ENCODE assay signal across 8 cellular contexts in the genomic region with DNA sequence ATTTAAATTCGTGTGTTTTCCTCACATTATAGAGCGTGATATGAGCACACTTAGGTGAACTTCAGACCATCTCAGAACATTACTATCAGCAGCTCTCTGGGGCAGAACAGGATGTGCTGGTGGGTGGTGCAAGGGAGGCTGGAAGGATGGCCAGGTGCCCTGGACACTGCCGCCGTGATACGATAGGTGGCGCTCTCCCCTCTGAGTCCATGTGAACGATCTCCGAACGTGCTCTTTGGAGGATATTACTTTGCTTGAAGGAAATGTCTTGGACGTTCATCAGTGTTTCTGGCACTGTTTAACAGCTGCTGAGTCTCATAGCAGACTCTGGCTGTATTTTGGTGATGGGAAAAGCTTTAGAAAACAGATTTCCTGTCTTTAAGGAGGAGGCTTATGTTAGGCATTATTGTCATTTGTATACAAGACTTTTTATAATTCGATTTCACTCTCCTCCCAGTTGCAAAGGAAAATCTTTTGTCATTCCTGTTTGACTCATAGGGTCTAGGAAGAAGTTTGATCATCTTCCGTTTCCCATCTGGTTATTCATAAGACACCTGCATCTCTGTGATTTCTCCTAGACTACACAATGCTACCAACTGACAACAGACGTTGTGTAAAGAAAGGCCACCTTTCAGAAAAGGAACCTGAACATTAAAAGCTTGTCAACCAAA.
A peak's percentile ranks its signal among the peaks of the same experiment; 100 is the strongest.
DNase-seq lines count a peak whose midpoint lies in the region; ATAC-seq and TF ChIP-seq lines count a peak whose summit lies in the region.

No MANE protein-coding gene starts in this region.

- H3K4me3 ChIP-seq in AG04450 (ENCODE audit: low read depth, low read length) = no peak overlapping the region
- no peak overlapping the region for H3K4me3 ChIP-seq in mesendoderm (ENCODE audit: low read length)

- no peak overlapping the region for H3K4ac ChIP-seq in mesendoderm (ENCODE audit: low read depth, low read length)

- H3K4me3 Mint-ChIP-seq in endothelial cell (ENCODE audit: unreplicated experiment) = no peak overlapping the region

- DNase-seq in AG04450 (ENCODE audit: low read depth, low spot score) = no peak
- peak; percentile 7 for DNase-seq in NCI-H526 treated with DMSO at 0.1 percent for 48 hours (lab: John Stamatoyannopoulos, UW)
- DNase-seq in endothelial cell (ENCODE audit: low spot score) = peak; percentile 85
- peak; percentile 74 for DNase-seq in mesendoderm
- no peak for DNase-seq in NCI-H446 treated with DMSO at 0.1 percent for 48 hours (lab: John Stamatoyannopoulos, UW)
- no peak for DNase-seq in HCEC 1CT

- POLR2A ChIA-PET in AG04450 (lab: Yijun Ruan, JAX) = no interaction called here

- CTCF ChIA-PET in AG04450 (lab: Charles Lee) = interaction anchor here (0.6 to 2.0 kb wide), 12 partner anchors 9 to 1196 kb away, joined by 3 to 6 read pairs (median 4); no protein-coding TSS in a partner anchor

- no peaks in the 10 kb centered on the region for H3K9me3 Mint-ChIP-seq in endothelial cell (ENCODE audit: unreplicated experiment)

- H3K27me3 ChIP-seq in AG04450 (ENCODE audit: control insufficient read depth, insufficient read depth, low read length) = no peaks in the 10 kb centered on the region
- H3K27me3 ChIP-seq in mesendoderm (ENCODE audit: insufficient read depth, low read length, poor library complexity) = no peaks in the 10 kb centered on the region

- no peaks in the 10 kb centered on the region for H3K36me3 ChIP-seq in mesendoderm (ENCODE audit: control insufficient read depth, insufficient read depth, low read length)

- H3K36me3 Mint-ChIP-seq in endothelial cell (ENCODE audit: low read depth, unreplicated experiment) = no peaks in the 10 kb centered on the region

- no peaks in the 10 kb centered on the region for H3K9me3 ChIP-seq in AG04450 (ENCODE audit: control insufficient read depth, insufficient read depth, low read length)

- TF ChIP-seq CTCF in AG04450 (IDR thresholded peaks at IDR 0.05; ENCODE audit: low read depth, low read length) (peak; percentile 53), endothelial cell (IDR thresholded peaks at IDR 0.05; ENCODE audit: unreplicated experiment) (peak; percentile 93)

- H3K27me3 Mint-ChIP-seq in endothelial cell (ENCODE audit: unreplicated experiment) = peaks cover 2% of the 10 kb centered on the region

- H3K4me1 Mint-ChIP-seq in endothelial cell (ENCODE audit: unreplicated experiment) = peaks cover 11% of the 10 kb centered on the region

- peak overlapping the region; percentile 26 for H3K27ac Mint-ChIP-seq in endothelial cell (ENCODE audit: unreplicated experiment)

- H3K4me1 ChIP-seq in mesendoderm (ENCODE audit: control insufficient read depth, low read depth, low read length) = no peaks in the 10 kb centered on the region

- H3K27ac ChIP-seq in AG04450 (ENCODE audit: low read depth, low read length) = no peak overlapping the region
- H3K27ac ChIP-seq in mesendoderm (ENCODE audit: low read depth, low read length) = no peak overlapping the region

- no peak overlapping the region for H2BK120ac ChIP-seq in mesendoderm (ENCODE audit: low read depth, low read length)

- no peaks in the 10 kb centered on the region for H3K79me2 ChIP-seq in mesendoderm (ENCODE audit: control insufficient read depth, insufficient read depth, low read length)

- no peak overlapping the region for H2BK5ac ChIP-seq in mesendoderm (ENCODE audit: low read length)

- H2AK5ac ChIP-seq in mesendoderm (ENCODE audit: low read length) = no peak overlapping the region

- no peak overlapping the region for H3K56ac ChIP-seq in mesendoderm (ENCODE audit: low read length)

- WGBS in mesendoderm (ENCODE audit: extremely low coverage, insufficient coverage, low lambda C conversion rate) = no CpG with 5 or more reads among the region's 13 CpGs

- peak; percentile 96 for ATAC-seq in GM18502 (IDR thresholded peaks at IDR 0.05; ENCODE audit: poor library complexity, unreplicated experiment)
- peak; percentile 84 for ATAC-seq in HG02840 (IDR thresholded peaks at IDR 0.05; ENCODE audit: low FRiP score, unreplicated experiment)

- no peak overlapping the region for H3K18ac ChIP-seq in mesendoderm (ENCODE audit: low read length)

- H4K8ac ChIP-seq in mesendoderm (ENCODE audit: low read depth, low read length) = no peak overlapping the region

- no peak overlapping the region for H3K23ac ChIP-seq in mesendoderm (ENCODE audit: low read length)

- H3K79me1 ChIP-seq in mesendoderm (ENCODE audit: low read length) = no peaks in the 10 kb centered on the region

- H2BK15ac ChIP-seq in mesendoderm (replicated peaks; ENCODE audit: low read depth) = no peak overlapping the region

- H3K9ac ChIP-seq in mesendoderm (ENCODE audit: low read length) = no peak overlapping the region

- H3K4me2 ChIP-seq in mesendoderm (ENCODE audit: low read length) = no peak overlapping the region

- H4K5ac ChIP-seq in mesendoderm (ENCODE audit: low read length) = no peak overlapping the region

Comparison
In these comparisons a context has a peak if more than half of its experiments do, and no peak if none do; other contexts are left out.
1. DNase-seq: peak in NCI-H526 treated with DMSO at 0.1 percent for 48 hours (single experiment), endothelial cell (single experiment) and mesendoderm (single experiment); none in AG04450 (single experiment), NCI-H446 treated with DMSO at 0.1 percent for 48 hours (single experiment) and HCEC 1CT (single experiment).